Comparison of ENCODE assay signal across 10 cellular contexts in genomic region chr1:186806477-186806876, GRCh38. TPM values are rescaled to one million over a fixed set of nuclear protein-coding genes. Genes with fewer than 3 reads are reported as not detected.
A peak's percentile ranks its signal among the peaks of the same experiment; 100 is the strongest.
DNase-seq lines count a peak whose midpoint lies in the region; ATAC-seq and TF ChIP-seq lines count a peak whose summit lies in the region.
"Had no signal": no experiment of that assay in that cellular context is flagged by ENCODE, and none has a peak within 500 bp of the region (broad histone marks: within the 10 kb centered on the region; RNA-seq: fewer than 3 reads in every experiment).

No MANE protein-coding gene starts in this region.

- H3K4me3 ChIP-seq in SU-DHL-6 (ENCODE audit: insufficient read depth, low read length, poor library complexity, severe bottlenecking), result no peak overlapping the region
- H3K4me3 ChIP-seq in gastroesophageal sphincter, result no peak overlapping the region
- H3K4me3 ChIP-seq: tibial artery had no signal

- DNase-seq in ELR (ENCODE audit: low read depth) (peak; percentile 55), islet precursor cell (peak; percentile 63), activated T-cell treated with anti-CD3 and anti-CD28 coated beads for 4 hours (no peak)
- DNase-seq in activated naive CD4-positive, alpha-beta T cell treated with anti-CD3 and anti-CD28 coated beads, Interleukin-2, amount 50 U/mL, for 72 hours (ENCODE audit: low spot score in 2 of 2), result no peak
- DNase-seq: NCI-H187, tibial artery had no signal

- H3K27me3 ChIP-seq in SU-DHL-6 (ENCODE audit: low read length) (no peaks in the 10 kb centered on the region), gastroesophageal sphincter (no peaks in the 10 kb centered on the region)
- H3K27me3 ChIP-seq: tibial artery had no signal

- no peaks in the 10 kb centered on the region for H3K9me3 Mint-ChIP-seq in activated naive CD4-positive, alpha-beta T cell treated with anti-CD3 and anti-CD28 coated beads, Interleukin-2, amount 50 U/mL, for 72 hours

- no peak overlapping the region for H3K27ac ChIP-seq in SU-DHL-6 (ENCODE audit: low read depth, low read length)
- H3K27ac ChIP-seq in gastroesophageal sphincter, result no peak overlapping the region
- H3K27ac ChIP-seq: tibial artery had no signal

- H3F3A ChIP-seq in SU-DHL-6 (ENCODE audit: insufficient read depth), result no peaks in the 10 kb centered on the region

- TF ChIP-seq CTCF in SU-DHL-6 (IDR thresholded peaks at IDR 0.05; ENCODE audit: insufficient read depth, low read length, poor library complexity, severe bottlenecking) (peak; percentile 19), gastroesophageal sphincter (IDR thresholded peaks at IDR 0.05) (peak in 1 of 4 experiments; percentile 10)

- no peaks in the 10 kb centered on the region for H3K4me1 ChIP-seq in gastroesophageal sphincter
- H3K4me1 ChIP-seq: tibial artery had no signal

- no peak overlapping the region for H3K9ac ChIP-seq in SU-DHL-6 (ENCODE audit: low read length)

- no peak for TF ChIP-seq EP300 in gastroesophageal sphincter (IDR thresholded peaks at IDR 0.05)

- no peaks in the 10 kb centered on the region for H3K79me2 ChIP-seq in SU-DHL-6 (ENCODE audit: insufficient read depth, low read length)

- H3K36me3 ChIP-seq in SU-DHL-6 (ENCODE audit: low read length) (no peaks in the 10 kb centered on the region), gastroesophageal sphincter (no peaks in the 10 kb centered on the region)
- H3K36me3 ChIP-seq: tibial artery had no signal

- no peak overlapping the region for H3K27ac Mint-ChIP-seq in activated naive CD4-positive, alpha-beta T cell treated with anti-CD3 and anti-CD28 coated beads, Interleukin-2, amount 50 U/mL, for 72 hours

- H3K9me3 ChIP-seq in SU-DHL-6 (ENCODE audit: insufficient read depth, low read length) (no peaks in the 10 kb centered on the region), gastroesophageal sphincter (no peaks in the 10 kb centered on the region)
- H3K9me3 ChIP-seq: tibial artery had no signal

- WGBS in gastroesophageal sphincter (ENCODE audit: low coverage in 1 of 2), 2 donors, result 44 to 55% methylated on average over 3 of the region's 3 CpGs

- no peak overlapping the region for H2AFZ ChIP-seq in SU-DHL-6 (ENCODE audit: low read depth, low read length, severe bottlenecking)

- TF ChIP-seq POLR2A in gastroesophageal sphincter (IDR thresholded peaks at IDR 0.05), result no peak

- ATAC-seq in HG02759 (IDR thresholded peaks at IDR 0.05; ENCODE audit: unreplicated experiment), result peak; percentile 58
- ATAC-seq in HG03521 (IDR thresholded peaks at IDR 0.05; ENCODE audit: unreplicated experiment), result no peak
- no peak for ATAC-seq in activated naive CD4-positive, alpha-beta T cell treated with anti-CD3 and anti-CD28 coated beads, Interleukin-2, amount 50 U/mL, for 72 hours
- ATAC-seq in gastroesophageal sphincter, result no peak

- no peaks in the 10 kb centered on the region for H3K36me3 Mint-ChIP-seq in activated naive CD4-positive, alpha-beta T cell treated with anti-CD3 and anti-CD28 coated beads, Interleukin-2, amount 50 U/mL, for 72 hours

- H4K20me1 ChIP-seq in SU-DHL-6 (ENCODE audit: low read depth, low read length), result no peaks in the 10 kb centered on the region

- no peaks in the 10 kb centered on the region for H3K9me2 ChIP-seq in SU-DHL-6 (replicated peaks; ENCODE audit: insufficient read depth, low read length)

- no peak overlapping the region for H3K4me2 ChIP-seq in SU-DHL-6 (ENCODE audit: low read depth, low read length, poor library complexity, severe bottlenecking)

RNA-seq across cellular contexts. Expression of gene PLA2G4A, which starts 22.3 kb away (rescaled TPM):
- total RNA-seq in activated naive CD4-positive, alpha-beta T cell treated with anti-CD3 and anti-CD28 coated beads, Interleukin-2, amount 50 U/mL, for 72 hours, result under 1 TPM; 0.09 to 0.27 TPM
- 1 to 10 TPM; 3.6 to 9.7 (median 5.0) TPM for total RNA-seq in gastroesophageal sphincter

Comparison
In these comparisons a context has a peak if more than half of its experiments do, and no peak if none do; other contexts are left out.
1. DNase-seq: peak in ELR (single experiment) and islet precursor cell (single experiment); none in activated naive CD4-positive, alpha-beta T cell treated with anti-CD3 and anti-CD28 coated beads, Interleukin-2, amount 50 U/mL, for 72 hours (0 of 2) and activated T-cell treated with anti-CD3 and anti-CD28 coated beads for 4 hours (single experiment).